10 cellular contexts compared by ENCODE assay signal in the genomic region with DNA sequence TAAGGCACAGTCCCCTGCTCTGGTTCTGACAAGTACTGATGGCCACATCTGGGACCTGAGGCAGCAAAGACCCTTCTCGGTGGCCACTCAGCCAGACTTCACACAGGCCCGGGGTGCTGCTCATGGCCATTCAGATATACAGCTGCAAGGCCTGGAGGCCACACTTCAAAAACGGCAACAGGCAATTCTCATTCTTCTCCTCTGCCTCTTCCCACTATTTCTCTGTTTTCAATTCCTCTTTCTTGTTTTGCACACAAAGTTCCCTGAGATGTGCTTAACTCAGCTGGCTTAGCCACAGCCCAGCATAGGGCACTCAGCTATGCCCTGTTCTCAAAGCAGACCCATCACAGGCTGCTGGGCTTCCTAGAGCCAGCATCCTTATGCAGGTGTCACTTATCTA. TPM values are rescaled to one million over a fixed set of nuclear protein-coding genes. Genes with fewer than 3 reads are reported as not detected.
A peak's percentile ranks its signal among the peaks of the same experiment; 100 is the strongest.
DNase-seq lines count a peak whose midpoint lies in the region; ATAC-seq and TF ChIP-seq lines count a peak whose summit lies in the region.
"Had no signal": no experiment of that assay in that cellular context is flagged by ENCODE, and none has a peak within 500 bp of the region (broad histone marks: within the 10 kb centered on the region; RNA-seq: fewer than 3 reads in every experiment).

No MANE protein-coding gene starts in this region.

- H3K27ac Mint-ChIP-seq in osteocyte (ENCODE audit: unreplicated experiment) (no peak overlapping the region), type B pancreatic cell (no peak overlapping the region), HFFc6 (no peak overlapping the region)
- H3K27ac Mint-ChIP-seq: activated CD8-positive, alpha-beta memory T cell treated with anti-CD3 and anti-CD28 coated beads, Interleukin-2, amount 10 ng/mL, durations not matched to agents 7 days and 5 days had no signal

- H3K4me1 Mint-ChIP-seq in osteocyte (ENCODE audit: unreplicated experiment): peaks cover under 1% of the 10 kb centered on the region
- H3K4me1 Mint-ChIP-seq in type B pancreatic cell (ENCODE audit: unreplicated experiment): no peaks in the 10 kb centered on the region
- H3K4me1 Mint-ChIP-seq in HFFc6 (ENCODE audit: low read depth): peaks cover under 1% of the 10 kb centered on the region

- ATAC-seq in GM18867 (IDR thresholded peaks at IDR 0.05; ENCODE audit: unreplicated experiment) (peak; percentile 44), HG02623 (IDR thresholded peaks at IDR 0.05; ENCODE audit: unreplicated experiment) (peak; percentile 53)
- ATAC-seq: activated CD8-positive, alpha-beta memory T cell treated with anti-CD3 and anti-CD28 coated beads, Interleukin-2, amount 10 ng/mL, durations not matched to agents 7 days and 5 days had no signal

- no peaks in the 10 kb centered on the region for H3K27me3 Mint-ChIP-seq in osteocyte (ENCODE audit: unreplicated experiment)
- H3K27me3 Mint-ChIP-seq in type B pancreatic cell: no peaks in the 10 kb centered on the region
- H3K27me3 Mint-ChIP-seq in HFFc6 (ENCODE audit: insufficient read depth): no peaks in the 10 kb centered on the region; the same call in 1 of the 2 replicates
- H3K27me3 Mint-ChIP-seq: activated CD8-positive, alpha-beta memory T cell treated with anti-CD3 and anti-CD28 coated beads, Interleukin-2, amount 10 ng/mL, durations not matched to agents 7 days and 5 days had no signal

- H3K4me3 Mint-ChIP-seq in osteocyte (ENCODE audit: unreplicated experiment): no peak overlapping the region
- no peak overlapping the region for H3K4me3 Mint-ChIP-seq in type B pancreatic cell
- no peak overlapping the region for H3K4me3 Mint-ChIP-seq in HFFc6
- H3K4me3 Mint-ChIP-seq: activated CD8-positive, alpha-beta memory T cell treated with anti-CD3 and anti-CD28 coated beads, Interleukin-2, amount 10 ng/mL, durations not matched to agents 7 days and 5 days; brain had no signal

- TF ChIP-seq CTCF in osteocyte (IDR thresholded peaks at IDR 0.05): no peak
- no peak for TF ChIP-seq CTCF in type B pancreatic cell (conservative IDR thresholded peaks at IDR 0.05)
- TF ChIP-seq CTCF in HFFc6 (IDR thresholded peaks at IDR 0.05): no peak

- H3K9me3 Mint-ChIP-seq in osteocyte (ENCODE audit: unreplicated experiment): no peaks in the 10 kb centered on the region
- no peaks in the 10 kb centered on the region for H3K9me3 Mint-ChIP-seq in type B pancreatic cell
- H3K9me3 Mint-ChIP-seq in HFFc6: no peaks in the 10 kb centered on the region

- DNase-seq in MV-4-11 (lab: John Stamatoyannopoulos, UW) (peak; percentile 84), osteocyte (ENCODE audit: extremely low spot score, unreplicated experiment) (peak; percentile 80), type B pancreatic cell (ENCODE audit: extremely low spot score, unreplicated experiment) (no peak), GM19238 (ENCODE audit: insufficient read length, low spot score) (no peak), NCI-H526 treated with DMSO at 0.1 percent for 48 hours (lab: John Stamatoyannopoulos, UW) (no peak), HFFc6 (no peak)
- DNase-seq: activated CD8-positive, alpha-beta memory T cell treated with anti-CD3 and anti-CD28 coated beads, Interleukin-2, amount 10 ng/mL, durations not matched to agents 7 days and 5 days had no signal

- peaks cover 9% of the 10 kb centered on the region for H3K36me3 Mint-ChIP-seq in osteocyte (ENCODE audit: unreplicated experiment)
- H3K36me3 Mint-ChIP-seq in type B pancreatic cell: no peaks in the 10 kb centered on the region
- H3K36me3 Mint-ChIP-seq in HFFc6 (ENCODE audit: low read depth): peaks cover 12% of the 10 kb centered on the region; the same call in 1 of the 2 replicates
- H3K36me3 Mint-ChIP-seq: brain had no signal

RNA-seq across cellular contexts. Expression of gene PTPN18, which starts 29.9 kb away (rescaled TPM):
- total RNA-seq in osteocyte: 30.2 and 31.5 TPM in 2 replicates
- total RNA-seq in type B pancreatic cell (ENCODE audit: low replicate concordance): 35.8 and 37.5 TPM in 2 replicates
- total RNA-seq in HFFc6 (2021; fragmentation: NEBNext Ultra II Directional; extraction: Animal tissue kit (Norgen Biotek cat#: 25700)): 10 to 100 TPM; 15.5 to 18.9 (median 17.5) TPM

RNA-seq across cellular contexts. Expression of gene IMP4, which starts 43.0 kb away (rescaled TPM):
- total RNA-seq in osteocyte (46.4 and 48.5 TPM in 2 replicates), type B pancreatic cell (ENCODE audit: low replicate concordance) (53.6 and 67.0 TPM in 2 replicates)
- 100 to 1,000 TPM in 1 of 6 experiments, 10 to 100 TPM in 5; 79.9 to 103 (median 90.4) TPM for total RNA-seq in HFFc6 (2021; fragmentation: NEBNext Ultra II Directional; extraction: Animal tissue kit (Norgen Biotek cat#: 25700))

Comparison
In these comparisons a context has a peak if more than half of its experiments do, and no peak if none do; other contexts are left out.
1. DNase-seq: peak in MV-4-11 (single experiment) and osteocyte (single experiment); none in type B pancreatic cell (single experiment), GM19238 (single experiment), NCI-H526 treated with DMSO at 0.1 percent for 48 hours (single experiment) and HFFc6 (single experiment).